ENCODE assay signal across 8 cellular contexts in the genomic region with DNA sequence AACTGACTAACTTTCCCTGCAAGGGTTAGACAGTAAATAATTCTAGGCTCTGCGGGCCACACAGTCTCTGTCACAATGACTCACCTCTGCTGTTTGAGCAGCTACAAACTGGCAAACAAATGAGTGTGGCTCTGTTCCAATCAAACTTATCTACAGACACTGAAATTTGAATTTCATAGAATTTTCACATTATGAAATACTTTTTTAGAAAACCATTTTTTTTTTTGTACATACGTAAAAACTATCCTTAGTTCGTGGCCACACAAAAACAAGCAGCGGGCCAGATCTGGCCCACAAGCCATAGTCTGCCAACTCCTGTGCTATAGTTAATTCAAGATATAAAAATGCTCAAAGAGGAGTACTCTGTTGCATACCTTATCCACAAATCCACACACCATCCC. TPM values are rescaled to one million over a fixed set of nuclear protein-coding genes. Genes with fewer than 3 reads are reported as not detected.
DNase-seq lines count a peak whose midpoint lies in the region; ATAC-seq, FAIRE-seq and TF ChIP-seq lines count a peak whose summit lies in the region.

No MANE protein-coding gene starts in this region.

- peak overlapping the region; percentile 34 for H3K9ac ChIP-seq in HCT116 (ENCODE audit: low read length)
- H3K9ac ChIP-seq in K562 (ENCODE audit: insufficient read depth in 1 of 2, low read depth in 2 of 2, low read length in 2 of 2) = peak overlapping the region in 1 of 2 experiments; percentile 54; a peak in 2 of 4 replicates

- H3K4me3 Mint-ChIP-seq in naive thymus-derived CD8-positive, alpha-beta T cell = peak overlapping the region; percentile 2 to 90 (median 80)

- WGBS in K562 (ENCODE audit: insufficient coverage, low coverage, missing lambda C conversion rate) = 26% methylated on average over 4 of the region's 4 CpGs
- 41 to 44% methylated on average over 4 of the region's 4 CpGs for WGBS in aorta, 2 donors

- H3K9me2 ChIP-seq in HCT116 (ENCODE audit: insufficient read depth) = no peaks in the 10 kb centered on the region

- H3K4me3 ChIP-seq in HCT116 (replicated peaks in 1 of 2; ENCODE audit: low read depth in 1 of 2, low read length in 2 of 2) (no peak overlapping the region), K562 (no peak overlapping the region), aorta (ENCODE audit: low read length in 2 of 2) (no peak overlapping the region)

- TF ChIP-seq POLR2A in HCT116 (IDR thresholded peaks at IDR 0.05; ENCODE audit: borderline replicate concordance, extremely low read depth, insufficient read depth, insufficient read length) (no peak), K562 (conservative IDR thresholded peaks at IDR 0.05) (no peak)

- peak; percentile 23 for DNase-seq in HCT116 (ENCODE audit: low read depth, low spot score)
- DNase-seq in RPMI7951 (ENCODE audit: low read depth) = peak; percentile 83
- DNase-seq in K562 (ENCODE audit: extremely low read depth in 1 of 4, low spot score in 3 of 4) = peak in 2 of 4 experiments; percentile 55 to 75
- DNase-seq in naive thymus-derived CD8-positive, alpha-beta T cell = peak in 6 of 10 donors; percentile 33 to 74 (median 48)
- DNase-seq in frontal cortex (ENCODE audit: low spot score in 2 of 2) = no peak
- DNase-seq in aorta = no peak
- DNase-seq in G401 (ENCODE audit: low spot score) = no peak

- peaks cover 47 to 92% (median 86%) of the 10 kb centered on the region in 4 donors for H3K4me1 Mint-ChIP-seq in naive thymus-derived CD8-positive, alpha-beta T cell

- BruUV-seq in HCT116 (replicated peaks; lab: Mats Ljungman, UMichigan) = no TSS peak
- BruUV-seq in K562 (replicated peaks; lab: Mats Ljungman, UMichigan) = no TSS peak

- TF ChIP-seq EP300 in K562 (IDR thresholded peaks at IDR 0.05; ENCODE audit: low read length) = no peak; the same call in 1 of the 2 replicates

- CTCF ChIA-PET in HCT116 (lab: Charles Lee) (no interaction called here), K562 (lab: Yijun Ruan, JAX; ENCODE audit: low intra/inter-chr PET ratio) (no interaction called here)

- TF ChIP-seq CTCF in HCT116 (IDR thresholded peaks at IDR 0.05 in 2 of 3, conservative IDR thresholded peaks at IDR 0.05 in 1 of 3; ENCODE audit: borderline replicate concordance in 1 of 3, insufficient read depth in 1 of 3, low read depth in 2 of 3, low read length in 2 of 3) (no peak), K562 (IDR thresholded peaks at IDR 0.05 in 2 of 3, conservative IDR thresholded peaks at IDR 0.05 in 1 of 3; ENCODE audit: insufficient read depth in 2 of 3, low read depth in 1 of 3, low read length in 3 of 3) (no peak)

- POLR2A ChIA-PET in HCT116 (lab: Charles Lee) = no interaction called here
- POLR2A ChIA-PET in K562 (lab: Yijun Ruan, JAX) = interaction anchor here (0.7 to 3.3 kb wide), 5 partner anchors 9 to 19 kb away, joined by 3 to 21 read pairs (median 6); no protein-coding TSS in a partner anchor
- POLR2A ChIA-PET in naive thymus-derived CD8-positive, alpha-beta T cell (lab: Charles Lee) = interaction anchor here (0.5 to 5.4 kb wide), 17 partner anchors 9 to 245 kb away, joined by 3 to 71 read pairs (median 4); partner anchors contain the start of gene PIP4K2A

- H3K4me1 ChIP-seq in HCT116 (ENCODE audit: control insufficient read depth in 1 of 2, insufficient read depth in 2 of 2, low read length in 2 of 2) = peaks cover 50 to 67% of the 10 kb centered on the region in 2 experiments
- H3K4me1 ChIP-seq in K562 (replicated peaks in 1 of 2; ENCODE audit: control insufficient read depth in 2 of 2, insufficient read depth in 2 of 2, low read length in 2 of 2) = peaks cover 32 to 71% of the 10 kb centered on the region in 2 experiments
- peaks cover 5 to 8% of the 10 kb centered on the region in 2 donors for H3K4me1 ChIP-seq in aorta (ENCODE audit: control insufficient read depth in 1 of 2, insufficient read depth in 2 of 2, low read length in 2 of 2)

- intact Hi-C loops in HCT116 (cut with micrococcal nuclease) = no loop called here
- intact Hi-C loops in K562 (cut with micrococcal nuclease) = loop anchor here (2.0 to 5.0 kb wide), 2 partner anchors 15 to 64 kb away; no protein-coding TSS in a partner anchor
- intact Hi-C loops in aorta (cut with DNase I) = no loop called here

- H3K9me3 ChIP-seq in HCT116 (ENCODE audit: control insufficient read depth in 1 of 2, insufficient read depth in 1 of 2, low read depth in 1 of 2, low read length in 2 of 2) (no peaks in the 10 kb centered on the region), K562 (replicated peaks; ENCODE audit: control insufficient read depth, insufficient read depth, low read depth, low read length) (no peaks in the 10 kb centered on the region), aorta (ENCODE audit: control insufficient read depth, low read length) (no peaks in the 10 kb centered on the region)

- TF ChIP-seq RAD21 in HCT116 (IDR thresholded peaks at IDR 0.05; ENCODE audit: low read depth) = no peak
- TF ChIP-seq RAD21 in K562 (CRISPR knock-in tag; conservative IDR thresholded peaks at IDR 0.05 in 1 of 2, IDR thresholded peaks at IDR 0.05 in 1 of 2) = no peak

- ATAC-seq in HCT116 (peak; percentile 37; the same call in 1 of the 2 replicates), K562 (peak; percentile 49), aorta (ENCODE audit: low FRiP score) (no peak), HG03095 (IDR thresholded peaks at IDR 0.05; ENCODE audit: unreplicated experiment) (no peak)
- ATAC-seq in naive thymus-derived CD8-positive, alpha-beta T cell = peak; percentile 57 to 60

- peak overlapping the region; percentile 69 for H3K4me2 ChIP-seq in HCT116 (ENCODE audit: low read length)
- H3K4me2 ChIP-seq in K562 (ENCODE audit: insufficient read depth, low read length) = peak overlapping the region; percentile 13; the same call in 1 of the 2 replicates

- no peaks in the 10 kb centered on the region for H3K27me3 Mint-ChIP-seq in naive thymus-derived CD8-positive, alpha-beta T cell

- H3K27ac Mint-ChIP-seq in naive thymus-derived CD8-positive, alpha-beta T cell = peak overlapping the region; percentile 93 to 99 (median 97)

- H4K20me1 ChIP-seq in HCT116 (ENCODE audit: insufficient read depth) (peaks cover 36% of the 10 kb centered on the region; the same call in 1 of the 2 replicates), K562 (replicated peaks; ENCODE audit: control insufficient read depth, insufficient read depth, low read length) (no peaks in the 10 kb centered on the region; the same call in 1 of the 2 replicates)

- H3K27me3 ChIP-seq in HCT116 (ENCODE audit: insufficient read depth, low read length) (no peaks in the 10 kb centered on the region), K562 (ENCODE audit: control insufficient read depth in 2 of 2, insufficient read depth in 2 of 2, low read length in 2 of 2) (no peaks in the 10 kb centered on the region), aorta (ENCODE audit: control insufficient read depth in 1 of 2, insufficient read depth in 2 of 2, low read length in 1 of 2) (no peaks in the 10 kb centered on the region)

- RAD21 ChIA-PET in HCT116 (lab: Charles Lee; ENCODE audit: low non-redundant PET in 1 of 2, low total read pairs in 2 of 2, uncharacterized antibody in 2 of 2, unreplicated experiment in 2 of 2) = interaction anchor here in 1 of 2 experiments (0.7 kb wide), 1 partner anchor 255 kb away, joined by 3 read pairs; no protein-coding TSS in a partner anchor

- H3K79me2 ChIP-seq in HCT116 (ENCODE audit: insufficient read depth, low read length) (peaks cover 99% of the 10 kb centered on the region), K562 (ENCODE audit: control insufficient read depth, insufficient read depth, low read length) (peaks cover 100% of the 10 kb centered on the region)

- H3K36me3 ChIP-seq in HCT116 (ENCODE audit: control insufficient read depth in 1 of 2, insufficient read depth in 2 of 2, low read length in 2 of 2) (no peaks in the 10 kb centered on the region), K562 (ENCODE audit: control insufficient read depth, insufficient read depth, low read length) (peaks cover 19% of the 10 kb centered on the region; the same call in 1 of the 3 replicates), aorta (ENCODE audit: control insufficient read depth in 1 of 2, insufficient read depth in 2 of 2, low read length in 1 of 2) (no peaks in the 10 kb centered on the region)

- H3K9me3 Mint-ChIP-seq in naive thymus-derived CD8-positive, alpha-beta T cell = no peaks in the 10 kb centered on the region

- in situ Hi-C loops in K562 (cut with MboI) (no loop called here), G401 (cut with HindIII; ENCODE audit: low sequenced_read_pairs) (no loop called here)

- peak overlapping the region; percentile 19; the same call in 1 of the 2 replicates for H3K27ac ChIP-seq in HCT116 (ENCODE audit: low read depth, low read length)
- peak overlapping the region; percentile 91 for H3K27ac ChIP-seq in K562 (ENCODE audit: extremely low read depth, low read depth, low read length)
- H3K27ac ChIP-seq in aorta (ENCODE audit: low read depth in 1 of 2, low read length in 2 of 2) = no peak overlapping the region

- peak; percentile 57 for FAIRE-seq in K562 (lab: Jason Lieb, UNC)
- no peak for FAIRE-seq in frontal cortex (lab: Jason Lieb, UNC)

- H3K9me1 ChIP-seq in K562 (ENCODE audit: control insufficient read depth, insufficient read depth, low read length) = no peaks in the 10 kb centered on the region

- H2AFZ ChIP-seq in HCT116 (ENCODE audit: low read depth, low read length, poor library complexity, severe bottlenecking) (no peak overlapping the region), K562 (ENCODE audit: low read depth, low read length) (no peak overlapping the region)

- H3K36me3 Mint-ChIP-seq in naive thymus-derived CD8-positive, alpha-beta T cell = peaks cover 0 to 3% (median under 1%) of the 10 kb centered on the region in 3 donors

RNA-seq across cellular contexts. Expression of gene PIP4K2A, which starts 32.6 kb away (rescaled TPM):
- total RNA-seq in HCT116 (2021; ENCODE audit: unreplicated experiment) (41.9 TPM), K562 (2014; rRNA removed) (61.5 and 75.1 TPM in 2 replicates), K562 (2014; rRNA removed; fragmentation: Illumina TruSeq; extraction: Trizol) (73.5 and 95.8 TPM in 2 replicates), K562 (2015; rRNA removed; fragmentation: Illumina TruSeq; extraction: Trizol) (110 and 117 TPM in 2 replicates), K562 (2021) (56.4 and 71.9 TPM in 2 replicates), frontal cortex (56.7 TPM), aorta (10 to 100 TPM; 77.9 to 90.3 TPM)
- polyA plus RNA-seq in HCT116 (2012) = 19.1 and 20.2 TPM in 2 replicates
- total RNA-seq in RPMI7951 (2014; rRNA removed; shearing (Covaris generic)) = 40.5 and 50.4 TPM in 2 replicates
- 31.6 and 61.2 TPM in 2 replicates for total RNA-seq in K562 (2011; cell fraction: chromatin; rRNA removed; ENCODE audit: low replicate concordance)
- 22.7 and 26.6 TPM in 2 replicates for total RNA-seq in K562 (2011; cell fraction: nucleolus; rRNA removed)
- 30.2 and 39.5 TPM in 2 replicates for total RNA-seq in K562 (2011; cell fraction: nucleoplasm; rRNA removed)
- polyA plus RNA-seq in K562 (2011; rRNA removed) (29.8 and 35.6 TPM in 2 replicates), K562 (2014; fragmentation: Illumina TruSeq; extraction: Trizol) (65.2 and 69.1 TPM in 2 replicates), K562 (2014; fragmentation: Nextera tagmentation; extraction: Ambion mirVana) (10 to 100 TPM; 64.8 to 87.2 TPM), K562 (2014; rRNA removed) (47.1 and 49.5 TPM in 2 replicates), aorta (10 to 100 TPM; 24.2 to 29.3 TPM)
- polyA plus RNA-seq in K562 (2011; cell fraction: cytosol; rRNA removed) = 14.8 and 25.0 TPM in 2 replicates
- 17.2 and 23.1 TPM in 2 replicates for polyA plus RNA-seq in K562 (2011; cell fraction: nucleus; rRNA removed)
- polyA plus RNA-seq in K562 (2012) = 39.4 and 42.5 TPM in 2 replicates
- polyA minus RNA-seq in K562 (2011; rRNA and poly(A)+ RNA removed) = 62.2 and 65.1 TPM in 2 replicates
- polyA minus RNA-seq in K562 (2011; cell fraction: cytosol; rRNA and poly(A)+ RNA removed) = 37.1 and 39.1 TPM in 2 replicates
- 21.7 and 45.1 TPM in 2 replicates for polyA minus RNA-seq in K562 (2011; cell fraction: nucleus; rRNA and poly(A)+ RNA removed)
- total RNA-seq in naive thymus-derived CD8-positive, alpha-beta T cell = 100 to 1,000 TPM; 152 to 169 TPM
- 10 to 100 TPM; 54.3 to 77.5 (median 59.9) TPM for polyA plus RNA-seq in naive thymus-derived CD8-positive, alpha-beta T cell
- total RNA-seq in G401 (2014; rRNA removed; shearing (Covaris generic)) = 39.2 and 83.4 TPM in 2 replicates

Comparison
In these comparisons a context has a peak if more than half of its experiments do, and no peak if none do; other contexts are left out.
1. ATAC-seq: peak in HCT116 (single experiment), K562 (single experiment) and naive thymus-derived CD8-positive, alpha-beta T cell (2 of 2); none in aorta (single experiment) and HG03095 (single experiment).
2. DNase-seq: peak in HCT116 (single experiment), RPMI7951 (single experiment) and naive thymus-derived CD8-positive, alpha-beta T cell (6 of 10); none in frontal cortex (0 of 2), aorta (0 of 2) and G401 (single experiment).
3. H3K27ac ChIP-seq: peak in HCT116 (single experiment) and K562 (single experiment); none in aorta (0 of 2).
4. Of the 22 proteins assayed by ChIP-seq in both K562 and HCT116: peak only in K562: CEBPB and FOSL1; only in HCT116: none; in both: JUND; in neither: 18; mixed calls (peak in some experiments, not most) for 1.